In genomic region chr17:68053237-68054030, GRCh38 we compare ENCODE assay signal across 14 cellular contexts. TPM values are rescaled to one million over a fixed set of nuclear protein-coding genes. Genes with fewer than 3 reads are reported as not detected.
A peak's percentile ranks its signal among the peaks of the same experiment; 100 is the strongest.
DNase-seq lines count a peak whose midpoint lies in the region; ATAC-seq and TF ChIP-seq lines count a peak whose summit lies in the region.
"Had no signal": no experiment of that assay in that cellular context is flagged by ENCODE, and none has a peak within 500 bp of the region (broad histone marks: within the 10 kb centered on the region; RNA-seq: fewer than 3 reads in every experiment).

No MANE protein-coding gene starts in this region.

- H3K4me1 ChIP-seq in gastroesophageal sphincter = peaks cover 0 to 10% (median 4%) of the 10 kb centered on the region in 3 donors
- H3K4me1 ChIP-seq in osteoblast (ENCODE audit: insufficient read depth, low read length) = peaks cover 5% of the 10 kb centered on the region

- no peak overlapping the region for H2AFZ ChIP-seq in osteoblast (ENCODE audit: low read length)

- H3K4me3 ChIP-seq in AG10803 (ENCODE audit: low read length) = no peak overlapping the region
- no peak overlapping the region for H3K4me3 ChIP-seq in astrocyte of the cerebellum (ENCODE audit: low read depth, low read length)
- H3K4me3 ChIP-seq in gastroesophageal sphincter = no peak overlapping the region
- no peak overlapping the region for H3K4me3 ChIP-seq in osteoblast (ENCODE audit: insufficient read depth, low read length)
- H3K4me3 ChIP-seq: BLaER1 treated with 17β-estradiol and CSF1 and Interleukin-3, amounts not matched to agents 10 nM and 100 nM had no signal

- TF ChIP-seq EP300 in gastroesophageal sphincter (IDR thresholded peaks at IDR 0.05) = no peak

- H3K27me3 ChIP-seq in gastroesophageal sphincter (no peaks in the 10 kb centered on the region), osteoblast (ENCODE audit: insufficient read depth, low read length) (no peaks in the 10 kb centered on the region)
- H3K27me3 ChIP-seq: BLaER1 treated with 17β-estradiol and CSF1 and Interleukin-3, amounts not matched to agents 10 nM and 100 nM had no signal

- no peaks in the 10 kb centered on the region for H3K36me3 ChIP-seq in gastroesophageal sphincter
- H3K36me3 ChIP-seq in osteoblast (ENCODE audit: insufficient read depth, low read length) = no peaks in the 10 kb centered on the region

- no peaks in the 10 kb centered on the region for H4K20me1 ChIP-seq in osteoblast (ENCODE audit: insufficient read depth, low read length)
- H4K20me1 ChIP-seq: BLaER1 treated with 17β-estradiol and CSF1 and Interleukin-3, amounts not matched to agents 10 nM and 100 nM had no signal

- in situ Hi-C loops in astrocyte of the cerebellum (cut with HindIII; ENCODE audit: low sequenced_read_pairs) = no loop called here

- TF ChIP-seq POLR2A in gastroesophageal sphincter (IDR thresholded peaks at IDR 0.05) = no peak

- no peak overlapping the region for H3K4me2 ChIP-seq in osteoblast (ENCODE audit: insufficient read depth, low read length)

- TF ChIP-seq CTCF in AG10803 (conservative IDR thresholded peaks at IDR 0.05; ENCODE audit: low read length) (no peak), astrocyte of the cerebellum (IDR thresholded peaks at IDR 0.05; ENCODE audit: low read depth, low read length, missing control alignments) (no peak), gastroesophageal sphincter (IDR thresholded peaks at IDR 0.05) (no peak), osteoblast (IDR thresholded peaks at IDR 0.05; ENCODE audit: extremely low read depth, low read depth, low read length) (no peak)

- DNase-seq in AG10803 (ENCODE audit: low read depth) (peak; percentile 99), astrocyte of the cerebellum (ENCODE audit: low read depth) (peak; percentile 19), osteoblast (ENCODE audit: insufficient read length, low spot score, missing footprints) (peak; percentile 87), GF-D8 (lab: John Stamatoyannopoulos, UW) (no peak)
- no peak for DNase-seq in activated CD4-positive, alpha-beta T cell treated with anti-CD3 and anti-CD28 coated beads for 4 hours
- DNase-seq in activated T-cell treated with anti-CD3 and anti-CD28 coated beads, Interleukin-2, amount 50 U/mL, for 48 hours = no peak
- DNase-seq: activated gamma-delta T cell, kidney glomerular epithelial cell, NCI-H2081 had no signal

- H3K27ac ChIP-seq in gastroesophageal sphincter (peak overlapping the region in 3 of 4 donors; percentile 60 to 63 (median 62)), osteoblast (ENCODE audit: low read depth, low read length) (no peak overlapping the region)
- H3K27ac ChIP-seq: BLaER1 treated with 17β-estradiol and CSF1 and Interleukin-3, amounts not matched to agents 10 nM and 100 nM had no signal

- ATAC-seq in gastroesophageal sphincter (peak; percentile 82), HG02870 (IDR thresholded peaks at IDR 0.05; ENCODE audit: unreplicated experiment) (no peak)
- ATAC-seq: activated CD4-positive, CD25-positive, alpha-beta regulatory T cell treated with anti-CD3 and anti-CD28 coated beads, Interleukin-2, amount 50 U/mL, for 24 hours; stimulated activated memory B cell treated with anti-CD40 and anti-IgM and Interleukin-4, amounts not matched to agents 10 μg/mL and 1 μg/mL and 100 μg/mL, for 72 hours had no signal

- H3K9me3 ChIP-seq in gastroesophageal sphincter (no peaks in the 10 kb centered on the region), osteoblast (ENCODE audit: low read depth, low read length) (no peaks in the 10 kb centered on the region)

- H3K79me2 ChIP-seq in osteoblast (ENCODE audit: insufficient read depth, low read length) = no peaks in the 10 kb centered on the region

- WGBS in gastroesophageal sphincter (ENCODE audit: low coverage in 1 of 2), 2 donors = 63% methylated on average over 2 to 7 of the region's 8 CpGs

RNA-seq across cellular contexts. Expression of gene KPNA2, which starts 17.9 kb away (rescaled TPM):
- total RNA-seq in gastroesophageal sphincter (10 to 100 TPM; 15.7 to 34.7 (median 21.0) TPM), osteoblast (40.1 and 40.9 TPM in 2 replicates)

RNA-seq across cellular contexts. Expression of gene C17orf58, which starts 57.2 kb away (rescaled TPM):
- total RNA-seq in gastroesophageal sphincter (10 to 100 TPM in 1 of 4 donors, 1 to 10 TPM in 3; 5.3 to 17.8 (median 7.3) TPM), osteoblast (7.2 and 8.3 TPM in 2 replicates)

Comparison
In these comparisons a context has a peak if more than half of its experiments do, and no peak if none do; other contexts are left out.
1. DNase-seq: peak in AG10803 (single experiment), astrocyte of the cerebellum (single experiment) and osteoblast (single experiment); none in GF-D8 (single experiment), activated CD4-positive, alpha-beta T cell treated with anti-CD3 and anti-CD28 coated beads for 4 hours (0 of 2) and activated T-cell treated with anti-CD3 and anti-CD28 coated beads, Interleukin-2, amount 50 U/mL, for 48 hours (0 of 2).